13 cellular contexts compared by ENCODE assay signal in the genomic region with DNA sequence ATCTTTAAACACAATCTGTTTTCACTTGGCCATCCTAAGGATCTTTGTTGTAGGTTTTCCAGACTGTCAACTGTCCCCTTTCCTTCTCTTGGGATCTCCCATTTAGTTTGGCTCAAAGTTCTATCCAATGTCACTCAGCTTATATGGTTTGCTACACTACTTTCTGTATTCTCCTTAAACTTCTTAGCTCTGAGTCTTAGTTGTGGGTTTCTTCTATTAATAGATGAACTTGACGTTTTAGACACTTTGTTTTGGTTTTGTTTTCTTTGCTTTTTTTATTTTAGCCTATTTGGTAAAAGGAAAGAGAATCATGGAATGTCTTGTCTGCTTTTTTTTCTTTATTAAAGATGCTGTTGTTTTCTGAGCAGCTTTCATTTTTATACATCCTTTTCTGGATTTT. TPM values are rescaled to one million over a fixed set of nuclear protein-coding genes. Genes with fewer than 3 reads are reported as not detected.
DNase-seq lines count a peak whose midpoint lies in the region; ATAC-seq, FAIRE-seq and TF ChIP-seq lines count a peak whose summit lies in the region.
"Had no signal": no experiment of that assay in that cellular context is flagged by ENCODE, and none has a peak within 500 bp of the region (broad histone marks: within the 10 kb centered on the region; RNA-seq: fewer than 3 reads in every experiment).

No MANE protein-coding gene starts in this region.

- ATAC-seq in GM21529 (IDR thresholded peaks at IDR 0.05; ENCODE audit: unreplicated experiment) (peak; percentile 78), HG03354 (IDR thresholded peaks at IDR 0.05; ENCODE audit: poor library complexity, severe bottlenecking, unreplicated experiment) (peak; percentile 75)
- ATAC-seq: activated CD4-positive, CD25-positive, alpha-beta regulatory T cell treated with anti-CD3 and anti-CD28 coated beads, Interleukin-2, amount 50 U/mL, for 24 hours had no signal

- no peaks in the 10 kb centered on the region for H3K9me3 ChIP-seq in small intestine (ENCODE audit: control insufficient read depth, low read depth)

- peaks cover 13% of the 10 kb centered on the region for H3K36me3 Mint-ChIP-seq in activated CD4-positive, alpha-beta T cell treated with anti-CD3 and anti-CD28 coated beads, Interleukin-2, amount 10 ng/mL, durations not matched to agents 24 days and 14 days (ENCODE audit: low read depth)
- peaks cover 3% of the 10 kb centered on the region for H3K36me3 Mint-ChIP-seq in osteocyte (ENCODE audit: unreplicated experiment)

- peaks cover 4% of the 10 kb centered on the region in 2 donors for H3K4me1 ChIP-seq in small intestine (ENCODE audit: control insufficient read depth in 2 of 2, insufficient read depth in 1 of 2, low read depth in 1 of 2, low read length in 1 of 2)

- H3K36me3 ChIP-seq in small intestine (ENCODE audit: control insufficient read depth in 2 of 2, insufficient read depth in 2 of 2, low read length in 2 of 2): peaks cover 0 to 7% of the 10 kb centered on the region in 2 donors

- no peak for TF ChIP-seq CTCF in osteocyte (IDR thresholded peaks at IDR 0.05)

- no peaks in the 10 kb centered on the region for H3K27me3 ChIP-seq in small intestine (ENCODE audit: control insufficient read depth in 2 of 2, insufficient read depth in 2 of 2, low read length in 2 of 2)

- peaks cover 15% of the 10 kb centered on the region for H3K4me1 Mint-ChIP-seq in activated CD4-positive, alpha-beta T cell treated with anti-CD3 and anti-CD28 coated beads, Interleukin-2, amount 10 ng/mL, durations not matched to agents 24 days and 14 days
- peaks cover 70% of the 10 kb centered on the region for H3K4me1 Mint-ChIP-seq in osteocyte (ENCODE audit: unreplicated experiment)

- 23 to 36% (median 25%) methylated on average over 1 of the region's 1 CpG for WGBS in small intestine, 3 donors

- no peak overlapping the region for H3K4me3 ChIP-seq in small intestine (ENCODE audit: low read depth in 1 of 2, low read length in 2 of 2)

- H3K9me3 Mint-ChIP-seq in activated CD4-positive, alpha-beta T cell treated with anti-CD3 and anti-CD28 coated beads, Interleukin-2, amount 10 ng/mL, durations not matched to agents 24 days and 14 days: no peaks in the 10 kb centered on the region
- no peaks in the 10 kb centered on the region for H3K9me3 Mint-ChIP-seq in osteocyte (ENCODE audit: unreplicated experiment)

- H3K27ac ChIP-seq in small intestine (ENCODE audit: low read depth in 1 of 2, low read length in 1 of 2): no peak overlapping the region

- DNase-seq in activated CD4-positive, alpha-beta T cell treated with anti-CD3 and anti-CD28 coated beads, Interleukin-2, amount 10 ng/mL, durations not matched to agents 24 days and 14 days: no peak
- no peak for DNase-seq in activated CD4-positive, alpha-beta T cell treated with anti-CD3 and anti-CD28 coated beads, Interleukin-2, amount 50 U/mL, for 48 hours
- no peak for DNase-seq in osteocyte (ENCODE audit: extremely low spot score, unreplicated experiment)
- no peak for DNase-seq in NCI-H524 (lab: John Stamatoyannopoulos, UW)
- DNase-seq in NCI-H748 treated with DMSO at 0.1 percent for 48 hours (lab: John Stamatoyannopoulos, UW): no peak
- DNase-seq in small intestine: no peak
- DNase-seq: DND-41, foreskin melanocyte, NCI-H226, Right ventricle myocardium superior had no signal

- no peak for FAIRE-seq in small intestine (lab: Jason Lieb, UNC)

- no peaks in the 10 kb centered on the region for H3K27me3 Mint-ChIP-seq in activated CD4-positive, alpha-beta T cell treated with anti-CD3 and anti-CD28 coated beads, Interleukin-2, amount 10 ng/mL, durations not matched to agents 24 days and 14 days
- H3K27me3 Mint-ChIP-seq in osteocyte (ENCODE audit: unreplicated experiment): no peaks in the 10 kb centered on the region

- peak overlapping the region; percentile 26 for H3K4me3 Mint-ChIP-seq in activated CD4-positive, alpha-beta T cell treated with anti-CD3 and anti-CD28 coated beads, Interleukin-2, amount 10 ng/mL, durations not matched to agents 24 days and 14 days
- no peak overlapping the region for H3K4me3 Mint-ChIP-seq in osteocyte (ENCODE audit: unreplicated experiment)

- intact Hi-C loops in activated CD4-positive, alpha-beta T cell treated with anti-CD3 and anti-CD28 coated beads, Interleukin-2, amount 10 ng/mL, durations not matched to agents 24 days and 14 days (cut with micrococcal nuclease): loop anchor here (2.0 kb wide), 1 partner anchor 36 kb away; no protein-coding TSS in a partner anchor

- H3K27ac Mint-ChIP-seq in activated CD4-positive, alpha-beta T cell treated with anti-CD3 and anti-CD28 coated beads, Interleukin-2, amount 10 ng/mL, durations not matched to agents 24 days and 14 days: no peak overlapping the region
- peak overlapping the region; percentile 76 for H3K27ac Mint-ChIP-seq in osteocyte (ENCODE audit: unreplicated experiment)

RNA-seq across cellular contexts. Expression of gene RMND1, which starts 11.4 kb away (rescaled TPM):
- total RNA-seq in activated CD4-positive, alpha-beta T cell treated with anti-CD3 and anti-CD28 coated beads, Interleukin-2, amount 10 ng/mL, durations not matched to agents 24 days and 14 days: 22.2 and 22.9 TPM in 2 replicates
- total RNA-seq in osteocyte: 35.6 and 37.3 TPM in 2 replicates
- 10 to 100 TPM; 17.5 to 40.5 (median 24.0) TPM for polyA plus RNA-seq in small intestine

RNA-seq across cellular contexts. Expression of gene ZBTB2, which starts 49.1 kb away (rescaled TPM):
- 21.4 and 22.2 TPM in 2 replicates for total RNA-seq in activated CD4-positive, alpha-beta T cell treated with anti-CD3 and anti-CD28 coated beads, Interleukin-2, amount 10 ng/mL, durations not matched to agents 24 days and 14 days
- total RNA-seq in osteocyte: 12.3 and 12.6 TPM in 2 replicates
- polyA plus RNA-seq in small intestine: 1 to 10 TPM; 7.1 to 8.7 (median 8.1) TPM

RNA-seq across cellular contexts. Expression of gene CCDC170, which starts 53.3 kb away (rescaled TPM):
- not detected in 2 replicates for total RNA-seq in activated CD4-positive, alpha-beta T cell treated with anti-CD3 and anti-CD28 coated beads, Interleukin-2, amount 10 ng/mL, durations not matched to agents 24 days and 14 days
- total RNA-seq in osteocyte: 0.78 and 0.84 TPM in 2 replicates
- 1 to 10 TPM in 2 of 3 donors, under 1 TPM in 1; 0.21 to 3.1 (median 2.7) TPM for polyA plus RNA-seq in small intestine
